21 cellular contexts compared by ENCODE assay signal in genomic region chr9:93161801-93162635, GRCh38. TPM values are rescaled to one million over a fixed set of nuclear protein-coding genes. Genes with fewer than 3 reads are reported as not detected.
A peak's percentile ranks its signal among the peaks of the same experiment; 100 is the strongest.
DNase-seq lines count a peak whose midpoint lies in the region; ATAC-seq, FAIRE-seq and TF ChIP-seq lines count a peak whose summit lies in the region.
"Had no signal": no experiment of that assay in that cellular context is flagged by ENCODE, and none has a peak within 500 bp of the region (broad histone marks: within the 10 kb centered on the region; RNA-seq: fewer than 3 reads in every experiment).

No MANE protein-coding gene starts in this region.

- no peaks in the 10 kb centered on the region for H3K79me2 ChIP-seq in astrocyte (ENCODE audit: insufficient read depth, low read length)
- no peaks in the 10 kb centered on the region for H3K79me2 ChIP-seq in endothelial cell of umbilical vein (ENCODE audit: control insufficient read depth, insufficient read depth, low read length)

- H4K20me1 ChIP-seq in astrocyte (ENCODE audit: insufficient read depth, low read length) (no peaks in the 10 kb centered on the region), endothelial cell of umbilical vein (replicated peaks; ENCODE audit: control insufficient read depth, extremely low read depth, insufficient read depth, low read length) (no peaks in the 10 kb centered on the region)

- CTCF ChIA-PET in endothelial cell of umbilical vein (lab: Charles Lee), result interaction anchor here (1.2 to 4.4 kb wide), 3 partner anchors 19 to 143 kb away, joined by 3 to 32 read pairs (median 3); no protein-coding TSS in a partner anchor

- ATAC-seq in left ventricle myocardium superior (peak; percentile 90), HG03520 (IDR thresholded peaks at IDR 0.05; ENCODE audit: unreplicated experiment) (no peak)

- H3K4me2 ChIP-seq in astrocyte (ENCODE audit: low read length) (no peak overlapping the region), endothelial cell of umbilical vein (ENCODE audit: insufficient read depth, low read length) (no peak overlapping the region)

- H3K36me3 Mint-ChIP-seq in astrocyte (ENCODE audit: low read depth, unreplicated experiment) (no peaks in the 10 kb centered on the region), endothelial cell (ENCODE audit: low read depth, unreplicated experiment) (no peaks in the 10 kb centered on the region)
- H3K36me3 Mint-ChIP-seq: CD4-positive, CD25-positive, alpha-beta regulatory T cell had no signal

- TF ChIP-seq CTCF in astrocyte (IDR thresholded peaks at IDR 0.05; ENCODE audit: insufficient read depth, low read depth, low read length) (no peak), endothelial cell of umbilical vein (IDR thresholded peaks at IDR 0.05; ENCODE audit: extremely low read depth in 1 of 2, insufficient read depth in 1 of 2, low read depth in 1 of 2, low read length in 2 of 2) (no peak), endothelial cell (IDR thresholded peaks at IDR 0.05; ENCODE audit: unreplicated experiment) (no peak)

- H3K27me3 ChIP-seq in astrocyte (ENCODE audit: insufficient read depth, low read length) (no peaks in the 10 kb centered on the region), endothelial cell of umbilical vein (ENCODE audit: control insufficient read depth in 2 of 2, insufficient read depth in 2 of 2, low read length in 2 of 2) (no peaks in the 10 kb centered on the region), stomach smooth muscle (ENCODE audit: control insufficient read depth in 1 of 2, insufficient read depth in 2 of 2, low read length in 2 of 2) (peaks cover 0 to 2% of the 10 kb centered on the region in 2 donors)
- H3K27me3 ChIP-seq: SJSA1 had no signal

- POLR2A ChIA-PET in endothelial cell of umbilical vein (lab: Charles Lee), result no interaction called here

- TF ChIP-seq POLR2A in endothelial cell of umbilical vein (IDR thresholded peaks at IDR 0.05; ENCODE audit: low read depth, low read length), result no peak

- H3K4me1 ChIP-seq in astrocyte (ENCODE audit: insufficient read depth, low read length) (peaks cover 7% of the 10 kb centered on the region), endothelial cell of umbilical vein (ENCODE audit: control insufficient read depth, extremely low read depth, insufficient read depth, low read length) (no peaks in the 10 kb centered on the region), stomach smooth muscle (ENCODE audit: control insufficient read depth, insufficient read depth, low read length) (peaks cover 17% of the 10 kb centered on the region)

- dilution Hi-C loops in endothelial cell of umbilical vein (cut with MboI; ENCODE audit: extremely low pct_ligation_motif_present, low sequenced_read_pairs), result no loop called here

- H3K36me3 ChIP-seq in astrocyte (ENCODE audit: insufficient read depth, low read length) (no peaks in the 10 kb centered on the region), endothelial cell of umbilical vein (ENCODE audit: control insufficient read depth in 2 of 2, extremely low read depth in 1 of 2, insufficient read depth in 2 of 2, low read length in 2 of 2) (no peaks in the 10 kb centered on the region), stomach smooth muscle (ENCODE audit: control insufficient read depth in 2 of 2, insufficient read depth in 2 of 2, low read length in 2 of 2) (no peaks in the 10 kb centered on the region)
- H3K36me3 ChIP-seq: SJSA1 had no signal

- H3K27me3 Mint-ChIP-seq in astrocyte (ENCODE audit: low read depth, unreplicated experiment), result peaks cover 21% of the 10 kb centered on the region
- peaks cover 2% of the 10 kb centered on the region for H3K27me3 Mint-ChIP-seq in endothelial cell (ENCODE audit: unreplicated experiment)
- H3K27me3 Mint-ChIP-seq: B cell; CD4-positive, CD25-positive, alpha-beta regulatory T cell had no signal

- H3K9me1 ChIP-seq in endothelial cell of umbilical vein (replicated peaks; ENCODE audit: control insufficient read depth, extremely low read depth, insufficient read depth, low read length), result no peaks in the 10 kb centered on the region

- BruUV-seq in endothelial cell of umbilical vein (replicated peaks; lab: Mats Ljungman, UMichigan), result no TSS peak

- H3K9me3 ChIP-seq in astrocyte (ENCODE audit: insufficient read depth, low read depth, low read length) (no peaks in the 10 kb centered on the region), endothelial cell of umbilical vein (replicated peaks; ENCODE audit: control insufficient read depth, insufficient read depth, low read length) (no peaks in the 10 kb centered on the region), stomach smooth muscle (ENCODE audit: control insufficient read depth in 2 of 2, low read length in 2 of 2) (no peaks in the 10 kb centered on the region)
- H3K9me3 ChIP-seq: SJSA1 had no signal

- H3K4me3 ChIP-seq in astrocyte (ENCODE audit: insufficient read depth, low read depth, low read length) (no peak overlapping the region), endothelial cell of umbilical vein (replicated peaks in 1 of 3; ENCODE audit: insufficient read depth in 1 of 3, low read depth in 1 of 3, low read length in 3 of 3) (no peak overlapping the region), stomach smooth muscle (ENCODE audit: low read length in 2 of 2) (no peak overlapping the region)
- H3K4me3 ChIP-seq: SJSA1 had no signal

- peak; percentile 46 for DNase-seq in astrocyte (ENCODE audit: low read depth)
- DNase-seq in endothelial cell of umbilical vein (ENCODE audit: low read depth, low spot score), result no peak
- DNase-seq in left ventricle myocardium superior, result no peak
- DNase-seq in HTR-8/SVneo (ENCODE audit: insufficient read length, low spot score), result no peak
- DNase-seq in endothelial cell (ENCODE audit: low spot score), result no peak
- DNase-seq: Calu3; CD4-positive, CD25-positive, alpha-beta regulatory T cell; DMS53; H9; NCI-H1105 treated with DMSO at 0.1 percent for 48 hours; NCI-H187; NCI-H226; NCI-H69; OCI-M1; RPMI8226 had no signal

- H3K4me1 Mint-ChIP-seq in astrocyte (ENCODE audit: low read depth, unreplicated experiment) (peaks cover 6% of the 10 kb centered on the region), endothelial cell (ENCODE audit: unreplicated experiment) (no peaks in the 10 kb centered on the region)

- H3K27ac ChIP-seq in astrocyte (ENCODE audit: low read depth, low read length) (peak overlapping the region; percentile 8), endothelial cell of umbilical vein (ENCODE audit: insufficient read depth, low read depth, low read length) (no peak overlapping the region), stomach smooth muscle (ENCODE audit: low read length) (peak overlapping the region; percentile 24)
- H3K27ac ChIP-seq: SJSA1 had no signal

- FAIRE-seq in astrocyte (lab: Jason Lieb, UNC), result no peak
- peak; percentile 21 for FAIRE-seq in endothelial cell of umbilical vein (lab: Jason Lieb, UNC)
- FAIRE-seq in HTR-8/SVneo (lab: Jason Lieb, UNC), result no peak

- H3K27ac Mint-ChIP-seq in astrocyte (ENCODE audit: unreplicated experiment) (no peak overlapping the region), endothelial cell (ENCODE audit: unreplicated experiment) (no peak overlapping the region)
- H3K27ac Mint-ChIP-seq: B cell; CD4-positive, CD25-positive, alpha-beta regulatory T cell; H9 had no signal

- H2AFZ ChIP-seq in astrocyte (ENCODE audit: low read depth, low read length) (no peak overlapping the region), endothelial cell of umbilical vein (ENCODE audit: low read depth, low read length) (no peak overlapping the region)

- H3K9me3 Mint-ChIP-seq in astrocyte (ENCODE audit: unreplicated experiment) (no peaks in the 10 kb centered on the region), endothelial cell (ENCODE audit: unreplicated experiment) (no peaks in the 10 kb centered on the region)
- H3K9me3 Mint-ChIP-seq: CD4-positive, CD25-positive, alpha-beta regulatory T cell; H9 had no signal

- peak overlapping the region; percentile 42 for H3K4me3 Mint-ChIP-seq in astrocyte (ENCODE audit: unreplicated experiment)
- no peak overlapping the region for H3K4me3 Mint-ChIP-seq in endothelial cell (ENCODE audit: unreplicated experiment)
- H3K4me3 Mint-ChIP-seq: B cell; CD4-positive, CD25-positive, alpha-beta regulatory T cell; H9 had no signal

- intact Hi-C loops in endothelial cell of umbilical vein (cut with micrococcal nuclease) (loop anchor here (2.0 to 5.0 kb wide), 2 partner anchors 160 to 801 kb away; no protein-coding TSS in a partner anchor), left ventricle myocardium superior (cut with micrococcal nuclease) (no loop called here)

- H3K9ac ChIP-seq in astrocyte (ENCODE audit: low read length) (no peak overlapping the region), endothelial cell of umbilical vein (replicated peaks; ENCODE audit: extremely low read depth, insufficient read depth, low read length) (no peak overlapping the region), stomach smooth muscle (ENCODE audit: low read length in 2 of 2) (no peak overlapping the region)

TF ChIP-seq in endothelial cell of umbilical vein, 7 proteins besides CTCF, POLR2A, EP300 and RAD21 (continues in another document):
- no peak for TF ChIP-seq POLR2AphosphoS5 (IDR thresholded peaks at IDR 0.05; ENCODE audit: insufficient read depth, low read depth, low read length)
- no peak for TF ChIP-seq MYC (IDR thresholded peaks at IDR 0.05; ENCODE audit: low read depth, low read length)
- no peak for TF ChIP-seq FOS (IDR thresholded peaks at IDR 0.05; ENCODE audit: borderline replicate concordance, insufficient read depth, low read length)

RNA-seq across cellular contexts. Expression of gene WNK2, which starts 21.9 kb away (rescaled TPM):
- total RNA-seq in astrocyte (0.89 and 1.9 TPM in 2 replicates), endothelial cell of umbilical vein (not detected in 2 replicates), left ventricle myocardium superior (250 TPM), endothelial cell (ENCODE audit: unreplicated experiment) (0.82 TPM)
- polyA plus RNA-seq in endothelial cell of umbilical vein, result not detected in 2 replicates
- polyA plus RNA-seq in endothelial cell of umbilical vein (2011; cell fraction: cytosol; rRNA removed), result not detected in 2 replicates
- not detected in 2 replicates for polyA plus RNA-seq in endothelial cell of umbilical vein (2011; cell fraction: nucleus; rRNA removed)
- polyA plus RNA-seq in endothelial cell of umbilical vein (2012), result 0.05 TPM in 1 of 2 replicates, not detected in the other
- not detected in 2 replicates for polyA minus RNA-seq in endothelial cell of umbilical vein
- polyA minus RNA-seq in endothelial cell of umbilical vein (2011; cell fraction: cytosol; rRNA and poly(A)+ RNA removed), result 5.7 TPM
- polyA minus RNA-seq in endothelial cell of umbilical vein (2011; cell fraction: nucleus; rRNA and poly(A)+ RNA removed), result not detected in 2 replicates
- total RNA-seq: B cell, HT1080, LHCN-M2, SJSA1 had no signal
- polyA plus RNA-seq: CD4-positive, CD25-positive, alpha-beta regulatory T cell had no signal

RNA-seq across cellular contexts. Expression of gene NINJ1, which starts 28.0 kb away (rescaled TPM):
- total RNA-seq in astrocyte (26.9 and 28.3 TPM in 2 replicates), endothelial cell of umbilical vein (31.5 and 42.2 TPM in 2 replicates), left ventricle myocardium superior (46.8 TPM), endothelial cell (ENCODE audit: unreplicated experiment) (34.2 TPM)
- polyA plus RNA-seq in endothelial cell of umbilical vein, result 57.7 and 75.4 TPM in 2 replicates
- polyA plus RNA-seq in endothelial cell of umbilical vein (2011; cell fraction: cytosol; rRNA removed), result 41.6 and 45.2 TPM in 2 replicates
- polyA plus RNA-seq in endothelial cell of umbilical vein (2011; cell fraction: nucleus; rRNA removed), result 13.5 and 16.1 TPM in 2 replicates
- 47.0 and 62.3 TPM in 2 replicates for polyA plus RNA-seq in endothelial cell of umbilical vein (2012)
- polyA minus RNA-seq in endothelial cell of umbilical vein, result 17.9 and 23.1 TPM in 2 replicates
- 9.3 TPM for polyA minus RNA-seq in endothelial cell of umbilical vein (2011; cell fraction: cytosol; rRNA and poly(A)+ RNA removed)
- polyA minus RNA-seq in endothelial cell of umbilical vein (2011; cell fraction: nucleus; rRNA and poly(A)+ RNA removed), result 6.6 and 11.2 TPM in 2 replicates

Comparison
In these comparisons a context has a peak if more than half of its experiments do, and no peak if none do; other contexts are left out.
1. RNA of gene WNK2, which starts 21.9 kb away (total RNA-seq): 250 TPM in left ventricle myocardium superior (single experiment); 0.89 to 1.9 TPM in astrocyte, 0.82 TPM in endothelial cell (single experiment) and not detected in endothelial cell of umbilical vein; every median in the first group is over 10 times any median in the second.